In genomic region chr14:63544641-63545234, GRCh38 we compare ENCODE assay signal across 8 cellular contexts. TPM values are rescaled to one million over a fixed set of nuclear protein-coding genes. Genes with fewer than 3 reads are reported as not detected.
DNase-seq lines count a peak whose midpoint lies in the region; ATAC-seq, FAIRE-seq and TF ChIP-seq lines count a peak whose summit lies in the region.

No MANE protein-coding gene starts in this region.

- ATAC-seq in HG03457 (IDR thresholded peaks at IDR 0.05; ENCODE audit: unreplicated experiment): no peak

- TF ChIP-seq POLR2A in endothelial cell of umbilical vein (IDR thresholded peaks at IDR 0.05; ENCODE audit: low read depth, low read length): no peak
- no peak for TF ChIP-seq POLR2A in Peyer's patch (IDR thresholded peaks at IDR 0.05)

- intact Hi-C loops in endothelial cell of umbilical vein (cut with micrococcal nuclease): loop anchor here (2.0 to 5.0 kb wide), 4 partner anchors 88 to 228 kb away; partner anchors contain the start of gene SGPP1

- no peak overlapping the region for H3K9ac ChIP-seq in endothelial cell of umbilical vein (replicated peaks; ENCODE audit: extremely low read depth, insufficient read depth, low read length)

- H3K36me3 Mint-ChIP-seq in activated naive CD4-positive, alpha-beta T cell treated with anti-CD3 and anti-CD28 coated beads, Interleukin-2, amount 10 ng/mL, durations not matched to agents 7 days and 5 days: peaks cover 11% of the 10 kb centered on the region

- peaks cover 4% of the 10 kb centered on the region for H3K27me3 Mint-ChIP-seq in activated naive CD4-positive, alpha-beta T cell treated with anti-CD3 and anti-CD28 coated beads, Interleukin-2, amount 10 ng/mL, durations not matched to agents 7 days and 5 days

- FAIRE-seq in endothelial cell of umbilical vein (lab: Jason Lieb, UNC): no peak

- H3K9me3 Mint-ChIP-seq in activated naive CD4-positive, alpha-beta T cell treated with anti-CD3 and anti-CD28 coated beads, Interleukin-2, amount 10 ng/mL, durations not matched to agents 7 days and 5 days: no peaks in the 10 kb centered on the region

- H3K27ac ChIP-seq in endothelial cell of umbilical vein (ENCODE audit: insufficient read depth, low read depth, low read length) (no peak overlapping the region), Peyer's patch (no peak overlapping the region)

- H4K20me1 ChIP-seq in endothelial cell of umbilical vein (replicated peaks; ENCODE audit: control insufficient read depth, extremely low read depth, insufficient read depth, low read length): no peaks in the 10 kb centered on the region

- peak overlapping the region in 2 of 3 experiments; percentile 90 to 91 for H3K4me3 ChIP-seq in endothelial cell of umbilical vein (replicated peaks in 1 of 3; ENCODE audit: insufficient read depth in 1 of 3, low read depth in 1 of 3, low read length in 3 of 3)
- peak overlapping the region; percentile 73 for H3K4me3 ChIP-seq in skeletal muscle cell (ENCODE audit: low read depth, low read length)
- peak overlapping the region in 1 of 4 donors; percentile 80 for H3K4me3 ChIP-seq in Peyer's patch

- no peaks in the 10 kb centered on the region for H3K36me3 ChIP-seq in endothelial cell of umbilical vein (ENCODE audit: control insufficient read depth in 2 of 2, extremely low read depth in 1 of 2, insufficient read depth in 2 of 2, low read length in 2 of 2)
- H3K36me3 ChIP-seq in Peyer's patch: peaks cover 0 to under 1% (median 0%) of the 10 kb centered on the region in 3 donors

- DNase-seq in activated naive CD4-positive, alpha-beta T cell treated with anti-CD3 and anti-CD28 coated beads, Interleukin-2, amount 10 ng/mL, durations not matched to agents 7 days and 5 days: no peak
- DNase-seq in activated naive CD4-positive, alpha-beta T cell (lab: John Stamatoyannopoulos, UW): no peak
- peak; percentile 61 for DNase-seq in RKO (ENCODE audit: low spot score)
- DNase-seq in endothelial cell of umbilical vein (ENCODE audit: low read depth, low spot score): peak; percentile 64
- no peak for DNase-seq in skeletal muscle cell (ENCODE audit: low read depth)
- DNase-seq in NCI-H1930 (lab: John Stamatoyannopoulos, UW): no peak
- no peak for DNase-seq in Peyer's patch

- no peaks in the 10 kb centered on the region for H3K9me3 ChIP-seq in endothelial cell of umbilical vein (replicated peaks; ENCODE audit: control insufficient read depth, insufficient read depth, low read length)
- H3K9me3 ChIP-seq in Peyer's patch: no peaks in the 10 kb centered on the region

- POLR2A ChIA-PET in endothelial cell of umbilical vein (lab: Charles Lee): no interaction called here

- peaks cover 16% of the 10 kb centered on the region for H3K4me1 ChIP-seq in endothelial cell of umbilical vein (ENCODE audit: control insufficient read depth, extremely low read depth, insufficient read depth, low read length)
- peaks cover 0 to 17% (median 2%) of the 10 kb centered on the region in 4 donors for H3K4me1 ChIP-seq in Peyer's patch

- peak; percentile 16 to 42 for TF ChIP-seq CTCF in endothelial cell of umbilical vein (IDR thresholded peaks at IDR 0.05; ENCODE audit: extremely low read depth in 1 of 2, insufficient read depth in 1 of 2, low read depth in 1 of 2, low read length in 2 of 2)
- peak in 3 of 6 experiments; percentile 10 to 36 (median 27) for TF ChIP-seq CTCF in Peyer's patch (IDR thresholded peaks at IDR 0.05)

- peaks cover 25% of the 10 kb centered on the region for H3K4me1 Mint-ChIP-seq in activated naive CD4-positive, alpha-beta T cell treated with anti-CD3 and anti-CD28 coated beads, Interleukin-2, amount 10 ng/mL, durations not matched to agents 7 days and 5 days

- H3K9me1 ChIP-seq in endothelial cell of umbilical vein (replicated peaks; ENCODE audit: control insufficient read depth, extremely low read depth, insufficient read depth, low read length): no peaks in the 10 kb centered on the region

- H3K4me2 ChIP-seq in endothelial cell of umbilical vein (ENCODE audit: insufficient read depth, low read length): peak overlapping the region; percentile 95

- H3K79me2 ChIP-seq in endothelial cell of umbilical vein (ENCODE audit: control insufficient read depth, insufficient read depth, low read length): peaks cover 31% of the 10 kb centered on the region

- CTCF ChIA-PET in activated naive CD4-positive, alpha-beta T cell treated with anti-CD3 and anti-CD28 coated beads, Interleukin-2, amount 10 ng/mL, durations not matched to agents 7 days and 5 days (lab: Charles Lee): interaction anchor here (1.5 to 2.9 kb wide), 4 partner anchors 33 to 225 kb away, joined by 3 to 11 read pairs (median 7); no protein-coding TSS in a partner anchor
- CTCF ChIA-PET in endothelial cell of umbilical vein (lab: Charles Lee): interaction anchor here (0.8 to 3.5 kb wide), 7 partner anchors 9 to 156 kb away, joined by 4 to 61 read pairs (median 8); partner anchors contain the start of gene WDR89

- H3K27ac Mint-ChIP-seq in activated naive CD4-positive, alpha-beta T cell treated with anti-CD3 and anti-CD28 coated beads, Interleukin-2, amount 10 ng/mL, durations not matched to agents 7 days and 5 days: no peak overlapping the region

- dilution Hi-C loops in endothelial cell of umbilical vein (cut with MboI; ENCODE audit: extremely low pct_ligation_motif_present, low sequenced_read_pairs): no loop called here

- no TSS peak for BruUV-seq in endothelial cell of umbilical vein (replicated peaks; lab: Mats Ljungman, UMichigan)

- H2AFZ ChIP-seq in endothelial cell of umbilical vein (ENCODE audit: low read depth, low read length): no peak overlapping the region

- H3K4me3 Mint-ChIP-seq in activated naive CD4-positive, alpha-beta T cell treated with anti-CD3 and anti-CD28 coated beads, Interleukin-2, amount 10 ng/mL, durations not matched to agents 7 days and 5 days: peak overlapping the region; percentile 87

- H3K27me3 ChIP-seq in endothelial cell of umbilical vein (ENCODE audit: control insufficient read depth in 2 of 2, insufficient read depth in 2 of 2, low read length in 2 of 2) (no peaks in the 10 kb centered on the region), Peyer's patch (no peaks in the 10 kb centered on the region)

TF ChIP-seq in endothelial cell of umbilical vein, 7 proteins besides CTCF, POLR2A, EP300 and RAD21:
- TF ChIP-seq GATA2 (IDR thresholded peaks at IDR 0.05; ENCODE audit: insufficient read depth, insufficient read length, low read depth, low read length) (no peak), POLR2AphosphoS5 (IDR thresholded peaks at IDR 0.05; ENCODE audit: insufficient read depth, low read depth, low read length) (no peak), EZH2 (IDR thresholded peaks at IDR 0.05; ENCODE audit: borderline replicate concordance, low read depth, low read length, severe bottlenecking) (no peak), MYC (IDR thresholded peaks at IDR 0.05; ENCODE audit: low read depth, low read length) (no peak), FOS (IDR thresholded peaks at IDR 0.05; ENCODE audit: borderline replicate concordance, insufficient read depth, low read length) (no peak), MAX (IDR thresholded peaks at IDR 0.05; ENCODE audit: insufficient read depth, insufficient read length) (no peak), JUN (IDR thresholded peaks at IDR 0.05; ENCODE audit: borderline replicate concordance, insufficient read depth, insufficient read length, low read depth) (no peak)

RNA-seq across cellular contexts. Expression of gene PPP2R5E, which starts 1.6 kb away (rescaled TPM):
- total RNA-seq in endothelial cell of umbilical vein: 51.1 and 52.5 TPM in 2 replicates
- polyA plus RNA-seq in endothelial cell of umbilical vein: 3.7 and 4.9 TPM in 2 replicates
- polyA plus RNA-seq in endothelial cell of umbilical vein (2011; cell fraction: cytosol; rRNA removed): 9.5 and 10.2 TPM in 2 replicates
- polyA plus RNA-seq in endothelial cell of umbilical vein (2011; cell fraction: nucleus; rRNA removed): 10.7 and 14.5 TPM in 2 replicates
- 19.3 and 31.2 TPM in 2 replicates for polyA plus RNA-seq in endothelial cell of umbilical vein (2012)
- 15.3 and 16.8 TPM in 2 replicates for polyA minus RNA-seq in endothelial cell of umbilical vein
- 20.7 TPM for polyA minus RNA-seq in endothelial cell of umbilical vein (2011; cell fraction: cytosol; rRNA and poly(A)+ RNA removed)
- polyA minus RNA-seq in endothelial cell of umbilical vein (2011; cell fraction: nucleus; rRNA and poly(A)+ RNA removed): 30.4 and 39.3 TPM in 2 replicates
- total RNA-seq in Peyer's patch: 10 to 100 TPM; 14.9 to 19.3 (median 17.0) TPM

Comparison
In these comparisons a context has a peak if more than half of its experiments do, and no peak if none do; other contexts are left out.
1. DNase-seq: peak in RKO (single experiment) and endothelial cell of umbilical vein (single experiment); none in activated naive CD4-positive, alpha-beta T cell treated with anti-CD3 and anti-CD28 coated beads, Interleukin-2, amount 10 ng/mL, durations not matched to agents 7 days and 5 days (single experiment), activated naive CD4-positive, alpha-beta T cell (0 of 4), skeletal muscle cell (single experiment), NCI-H1930 (0 of 2) and Peyer's patch (0 of 3).